Comparison of ENCODE assay signal across 43 cellular contexts in genomic region chrX:34943235-34943634, GRCh38. TPM values are rescaled to one million over a fixed set of nuclear protein-coding genes. Genes with fewer than 3 reads are reported as not detected.
"Had no signal": no experiment of that assay in that cellular context is flagged by ENCODE, and none has a peak within 500 bp of the region (broad histone marks: within the 10 kb centered on the region; RNA-seq: fewer than 3 reads in every experiment).

No MANE protein-coding gene starts in this region.

- H3K36me3 Mint-ChIP-seq: activated naive CD4-positive, alpha-beta T cell treated with anti-CD3 and anti-CD28 coated beads, Interleukin-2, amount 10 ng/mL, durations not matched to agents 7 days and 5 days; activated naive CD4-positive, alpha-beta T cell treated with anti-CD3 and anti-CD28 coated beads, Interleukin-2, amount 50 U/mL, for 24 hours; activated naive CD4-positive, alpha-beta T cell treated with anti-CD3 and anti-CD28 coated beads, Interleukin-2, amount 50 U/mL, for 72 hours; activated naive CD8-positive, alpha-beta T cell; activated naive CD8-positive, alpha-beta T cell treated with anti-CD3 and anti-CD28 coated beads for 36 hours; activated naive CD8-positive, alpha-beta T cell treated with anti-CD3 and anti-CD28 coated beads, Interleukin-2, amount 10 ng/mL, durations not matched to agents 7 days and 5 days; brain had no signal

- H3K4me3 ChIP-seq: adrenal gland, ascending aorta, body of pancreas, breast epithelium, cardiac muscle cell had no signal

- H3K9me3 ChIP-seq: adrenal gland, ascending aorta, body of pancreas, breast epithelium had no signal

- H3K4me1 ChIP-seq: adrenal gland, ascending aorta, body of pancreas, breast epithelium had no signal

- H3K27me3 ChIP-seq: adrenal gland, ascending aorta, body of pancreas, brain microvascular endothelial cell, cardiac muscle cell had no signal

- H3K4me1 Mint-ChIP-seq: activated naive CD4-positive, alpha-beta T cell treated with anti-CD3 and anti-CD28 coated beads, Interleukin-2, amount 10 ng/mL, durations not matched to agents 7 days and 5 days; activated naive CD4-positive, alpha-beta T cell treated with anti-CD3 and anti-CD28 coated beads, Interleukin-2, amount 50 U/mL, for 24 hours; activated naive CD8-positive, alpha-beta T cell treated with anti-CD3 and anti-CD28 coated beads for 36 hours; activated naive CD8-positive, alpha-beta T cell treated with anti-CD3 and anti-CD28 coated beads, Interleukin-2, amount 10 ng/mL, durations not matched to agents 7 days and 5 days; activated naive CD8-positive, alpha-beta T cell treated with anti-CD3 and anti-CD28 coated beads, Interleukin-2, amount 50 U/mL, for 24 hours; activated T-helper 17 cell treated with anti-CD3 and anti-CD28 coated beads, Interleukin-2, amount 50 U/mL, for 72 hours; brain; central memory CD8-positive, alpha-beta T cell had no signal

- DNase-seq: activated effector memory CD4-positive, alpha-beta T cell treated with anti-CD3 and anti-CD28 coated beads, Interleukin-2, amount 50 U/mL, for 16 hours; activated effector memory CD4-positive, alpha-beta T cell treated with Interleukin-2 at 50 U/mL for 16 hours; activated naive CD4-positive, alpha-beta T cell; activated naive CD4-positive, alpha-beta T cell treated with anti-CD3 and anti-CD28 coated beads for 36 hours; activated naive CD4-positive, alpha-beta T cell treated with anti-CD3 and anti-CD28 coated beads, Interleukin-2, amount 10 ng/mL, durations not matched to agents 7 days and 5 days; activated naive CD4-positive, alpha-beta T cell treated with anti-CD3 and anti-CD28 coated beads, Interleukin-2, amount 50 U/mL, for 16 hours; activated naive CD4-positive, alpha-beta T cell treated with Interleukin-2 at 50 U/mL for 16 hours; activated naive CD8-positive, alpha-beta T cell treated with anti-CD3 and anti-CD28 coated beads for 36 hours; activated naive CD8-positive, alpha-beta T cell treated with anti-CD3 and anti-CD28 coated beads, Interleukin-2, amount 10 ng/mL, durations not matched to agents 7 days and 5 days; activated naive CD8-positive, alpha-beta T cell treated with anti-CD3 and anti-CD28 coated beads, Interleukin-2, amount 50 U/mL, for 24 hours; activated T-cell treated with anti-CD3 and anti-CD28 coated beads for 4 hours; activated T-cell treated with anti-CD3 and anti-CD28 coated beads, Interleukin-2, amount 50 U/mL, for 1 hour; activated T-cell treated with anti-CD3 and anti-CD28 coated beads, Interleukin-2, amount 50 U/mL, for 24 hours; activated T-cell treated with anti-CD3 and anti-CD28 coated beads, Interleukin-2, amount 50 U/mL, for 4 hours; activated T-cell treated with anti-CD3 and anti-CD28 coated beads, Interleukin-2, amount 50 U/mL, for 48 hours; activated T-cell treated with anti-CD3 and anti-CD28 coated beads, Interleukin-2, amount 50 U/mL, for 72 hours; adrenal gland; amniotic stem cell; amygdala; anterior cingulate cortex; aorta; brain microvascular endothelial cell; caudate nucleus; central memory CD4-positive, alpha-beta T cell; cerebellar nuclear complex had no signal

- ATAC-seq: activated naive CD4-positive, alpha-beta T cell treated with anti-CD3 and anti-CD28 coated beads, Interleukin-2, amount 50 U/mL, for 72 hours; activated naive CD8-positive, alpha-beta T cell treated with anti-CD3 and anti-CD28 coated beads, Interleukin-2, amount 50 U/mL, for 24 hours; activated T-cell treated with anti-CD3 and anti-CD28 coated beads, Interleukin-2, amount 50 U/mL, for 4 hours; activated T-cell treated with anti-CD3 and anti-CD28 coated beads, Interleukin-2, amount 50 U/mL, for 72 hours; activated T-helper 17 cell treated with anti-CD3 and anti-CD28 coated beads, Interleukin-2, amount 50 U/mL, for 72 hours; body of pancreas had no signal

- H3K4me3 Mint-ChIP-seq: activated naive CD4-positive, alpha-beta T cell treated with anti-CD3 and anti-CD28 coated beads for 36 hours; activated naive CD4-positive, alpha-beta T cell treated with anti-CD3 and anti-CD28 coated beads, Interleukin-2, amount 10 ng/mL, durations not matched to agents 7 days and 5 days; activated naive CD4-positive, alpha-beta T cell treated with anti-CD3 and anti-CD28 coated beads, Interleukin-2, amount 50 U/mL, for 24 hours; activated naive CD8-positive, alpha-beta T cell; activated naive CD8-positive, alpha-beta T cell treated with anti-CD3 and anti-CD28 coated beads for 36 hours; activated naive CD8-positive, alpha-beta T cell treated with anti-CD3 and anti-CD28 coated beads, Interleukin-2, amount 10 ng/mL, durations not matched to agents 7 days and 5 days; activated naive CD8-positive, alpha-beta T cell treated with anti-CD3 and anti-CD28 coated beads, Interleukin-2, amount 50 U/mL, for 24 hours; activated T-cell treated with anti-CD3 and anti-CD28 coated beads, Interleukin-2, amount 50 U/mL, for 24 hours; activated T-cell treated with anti-CD3 and anti-CD28 coated beads, Interleukin-2, amount 50 U/mL, for 4 hours; activated T-cell treated with anti-CD3 and anti-CD28 coated beads, Interleukin-2, amount 50 U/mL, for 72 hours; activated T-helper 1 cell treated with anti-CD3 and anti-CD28 coated beads, Interleukin-12 subunit alpha, Interleukin-12 subunit beta, Interleukin-2, Interleukin-4 antibody, amounts not matched to agents 30 ng/mL and 10 ng/mL and 1 ng/mL, durations not matched to agents 14 hours and 24 hours and 36 hours; activated T-helper 17 cell treated with anti-CD3 and anti-CD28 coated beads, Interleukin-2, amount 50 U/mL, for 72 hours; brain; central memory CD8-positive, alpha-beta T cell had no signal

- H3K27ac ChIP-seq: adrenal gland, ascending aorta, body of pancreas, brain microvascular endothelial cell, breast epithelium, cardiac muscle cell had no signal

- H3K27me3 Mint-ChIP-seq: activated naive CD4-positive, alpha-beta T cell treated with anti-CD3 and anti-CD28 coated beads, Interleukin-2, amount 10 ng/mL, durations not matched to agents 7 days and 5 days; activated naive CD4-positive, alpha-beta T cell treated with anti-CD3 and anti-CD28 coated beads, Interleukin-2, amount 50 U/mL, for 24 hours; activated naive CD8-positive, alpha-beta T cell; activated naive CD8-positive, alpha-beta T cell treated with anti-CD3 and anti-CD28 coated beads for 36 hours; activated naive CD8-positive, alpha-beta T cell treated with anti-CD3 and anti-CD28 coated beads, Interleukin-2, amount 10 ng/mL, durations not matched to agents 7 days and 5 days; activated naive CD8-positive, alpha-beta T cell treated with anti-CD3 and anti-CD28 coated beads, Interleukin-2, amount 50 U/mL, for 24 hours; activated T-helper 17 cell treated with anti-CD3 and anti-CD28 coated beads, Interleukin-2, amount 50 U/mL, for 72 hours; central memory CD8-positive, alpha-beta T cell had no signal

- H3K27ac Mint-ChIP-seq: activated naive CD4-positive, alpha-beta T cell treated with anti-CD3 and anti-CD28 coated beads for 36 hours; activated naive CD4-positive, alpha-beta T cell treated with anti-CD3 and anti-CD28 coated beads, Interleukin-2, amount 10 ng/mL, durations not matched to agents 7 days and 5 days; activated naive CD4-positive, alpha-beta T cell treated with anti-CD3 and anti-CD28 coated beads, Interleukin-2, amount 50 U/mL, for 24 hours; activated naive CD4-positive, alpha-beta T cell treated with anti-CD3 and anti-CD28 coated beads, Interleukin-2, amount 50 U/mL, for 72 hours; activated naive CD8-positive, alpha-beta T cell; activated naive CD8-positive, alpha-beta T cell treated with anti-CD3 and anti-CD28 coated beads for 36 hours; activated naive CD8-positive, alpha-beta T cell treated with anti-CD3 and anti-CD28 coated beads, Interleukin-2, amount 10 ng/mL, durations not matched to agents 7 days and 5 days; activated naive CD8-positive, alpha-beta T cell treated with anti-CD3 and anti-CD28 coated beads, Interleukin-2, amount 50 U/mL, for 24 hours; activated T-cell treated with anti-CD3 and anti-CD28 coated beads, Interleukin-2, amount 50 U/mL, for 24 hours; activated T-cell treated with anti-CD3 and anti-CD28 coated beads, Interleukin-2, amount 50 U/mL, for 72 hours; activated T-helper 1 cell treated with anti-CD3 and anti-CD28 coated beads, Interleukin-12 subunit alpha, Interleukin-12 subunit beta, Interleukin-2, Interleukin-4 antibody, amounts not matched to agents 30 ng/mL and 10 ng/mL and 1 ng/mL, durations not matched to agents 14 hours and 24 hours and 36 hours; activated T-helper 17 cell treated with anti-CD3 and anti-CD28 coated beads, Interleukin-2, amount 50 U/mL, for 72 hours; activated T-helper 2 cell treated with anti-CD3 and anti-CD28 coated beads, Interferon-gamma antibody, Interleukin-2, Interleukin-4, amounts not matched to agents 10 μg/mL and 5 μg/mL and 100 μg/mL, durations not matched to agents 14 hours and 24 hours and 36 hours; brain had no signal

- H3K36me3 ChIP-seq: adrenal gland, ascending aorta, brain microvascular endothelial cell, breast epithelium, cardiac muscle cell had no signal

RNA-seq across cellular contexts. Expression of gene FAM47B, which starts 0.6 kb away (rescaled TPM):
- total RNA-seq: activated naive CD4-positive, alpha-beta T cell treated with anti-CD3 and anti-CD28 coated beads for 36 hours; activated naive CD4-positive, alpha-beta T cell treated with anti-CD3 and anti-CD28 coated beads, Interleukin-2, amount 50 U/mL, for 72 hours; activated naive CD8-positive, alpha-beta T cell treated with anti-CD3 and anti-CD28 coated beads for 36 hours; activated naive CD8-positive, alpha-beta T cell treated with anti-CD3 and anti-CD28 coated beads, Interleukin-2, amount 10 ng/mL, durations not matched to agents 7 days and 5 days; activated T-cell treated with anti-CD3 and anti-CD28 coated beads, Interleukin-2, amount 50 U/mL, for 4 hours; activated T-cell treated with anti-CD3 and anti-CD28 coated beads, Interleukin-2, amount 50 U/mL, for 72 hours; activated T-helper 1 cell treated with anti-CD3 and anti-CD28 coated beads, Interleukin-12 subunit alpha, Interleukin-12 subunit beta, Interleukin-2, Interleukin-4 antibody, amounts not matched to agents 30 ng/mL and 10 ng/mL and 1 ng/mL, durations not matched to agents 14 hours and 24 hours and 36 hours; activated T-helper 17 cell treated with anti-CD3 and anti-CD28 coated beads, Interleukin-2, amount 50 U/mL, for 72 hours; activated T-helper 2 cell treated with anti-CD3 and anti-CD28 coated beads, Interferon-gamma antibody, Interleukin-2, Interleukin-4, amounts not matched to agents 10 μg/mL and 5 μg/mL and 100 μg/mL, durations not matched to agents 14 hours and 24 hours and 36 hours; adrenal gland; aorta; ascending aorta; astrocyte; body of pancreas; breast epithelium; bronchial epithelial cell; cardiac muscle cell; cardiac septum; cerebellum; chondrocyte had no signal
- polyA plus RNA-seq: adipose tissue, adrenal gland, aorta, cardiac muscle cell had no signal
